8 cellular contexts compared by ENCODE assay signal in genomic region chr17:65561394-65562205, GRCh38. TPM values are rescaled to one million over a fixed set of nuclear protein-coding genes. Genes with fewer than 3 reads are reported as not detected.
DNase-seq lines count a peak whose midpoint lies in the region; ATAC-seq and TF ChIP-seq lines count a peak whose summit lies in the region.

Gene AXIN2, minus strand, starts transcription at chr17:65561648. Its CDS starts 3,028 bp downstream, at chr17:65558620.

- H3K36me3 Mint-ChIP-seq in activated CD4-positive, alpha-beta memory T cell treated with anti-CD3 and anti-CD28 coated beads for 36 hours, result peaks cover 1% of the 10 kb centered on the region

- H3K4me3 ChIP-seq in AG04449 (ENCODE audit: low read depth, low read length) (peak within 1 kb of the TSS; percentile 66), dorsolateral prefrontal cortex (peak within 1 kb of the TSS in 18 of 59 donors; percentile 41 to 94 (median 78)), lower leg skin (ENCODE audit: low read depth, poor library complexity, severe bottlenecking) (peak within 1 kb of the TSS; percentile 69)

- 0 to 2% methylated on average over 19 to 58 of the region's 68 CpGs for WGBS in lower leg skin, 2 donors

- intact Hi-C loops in activated CD4-positive, alpha-beta memory T cell treated with anti-CD3 and anti-CD28 coated beads for 36 hours (cut with micrococcal nuclease), result loop anchor here (1.0 to 2.0 kb wide), 3 partner anchors 96 to 331 kb away; no protein-coding TSS in a partner anchor
- intact Hi-C loops in dorsolateral prefrontal cortex (cut with DNase I) (no loop called here), lower leg skin (cut with DNase I; ENCODE audit: low total_unique reads) (no loop called here)

- no peak for TF ChIP-seq POLR2A in lower leg skin (IDR thresholded peaks at IDR 0.05)

- peak within 1 kb of the TSS; percentile 70 for H3K4me3 Mint-ChIP-seq in activated CD4-positive, alpha-beta memory T cell treated with anti-CD3 and anti-CD28 coated beads for 36 hours

- ATAC-seq in GM19023 (IDR thresholded peaks at IDR 0.05; ENCODE audit: unreplicated experiment) (peak; percentile 87), HG03196 (IDR thresholded peaks at IDR 0.05; ENCODE audit: unreplicated experiment) (peak; percentile 91)

- CTCF ChIA-PET in AG04449 (lab: Yijun Ruan, JAX), result interaction anchor here (0.6 kb wide), 1 partner anchor 222 kb away, joined by 3 read pairs; no protein-coding TSS in a partner anchor
- CTCF ChIA-PET in activated CD4-positive, alpha-beta memory T cell treated with anti-CD3 and anti-CD28 coated beads for 36 hours (lab: Charles Lee), result no interaction called here

- peak within 1 kb of the TSS in 55 of 59 donors; percentile 3 to 96 (median 88) for H3K27ac ChIP-seq in dorsolateral prefrontal cortex

- H3K4me1 Mint-ChIP-seq in activated CD4-positive, alpha-beta memory T cell treated with anti-CD3 and anti-CD28 coated beads for 36 hours (ENCODE audit: low read depth), result peaks cover 15% of the 10 kb centered on the region

- H3K9me3 Mint-ChIP-seq in activated CD4-positive, alpha-beta memory T cell treated with anti-CD3 and anti-CD28 coated beads for 36 hours, result no peaks in the 10 kb centered on the region

- H3K27me3 Mint-ChIP-seq in activated CD4-positive, alpha-beta memory T cell treated with anti-CD3 and anti-CD28 coated beads for 36 hours, result no peaks in the 10 kb centered on the region

- no peak for TF ChIP-seq CTCF in AG04449 (IDR thresholded peaks at IDR 0.05; ENCODE audit: insufficient read depth, low read length, missing control alignments)
- TF ChIP-seq CTCF in dorsolateral prefrontal cortex (IDR thresholded peaks at IDR 0.05 in 54 of 56, conservative IDR thresholded peaks at IDR 0.05 in 2 of 56; ENCODE audit: low read depth in 1 of 56, partially characterized antibody in 56 of 56), result peak in 19 of 56 donors; percentile 5 to 43 (median 24)
- peak in 1 of 3 donors; percentile 12 for TF ChIP-seq CTCF in lower leg skin (IDR thresholded peaks at IDR 0.05)

- DNase-seq in AG04449 (ENCODE audit: low read depth, low spot score) (no peak), NCI-H446 treated with DMSO at 0.1 percent for 48 hours (lab: John Stamatoyannopoulos, UW) (peak; percentile 55), dorsolateral prefrontal cortex (peak; percentile 78 to 91 (median 88)), lower leg skin (ENCODE audit: low spot score in 2 of 2) (peak; percentile 87 to 97)
- DNase-seq in activated CD4-positive, alpha-beta memory T cell treated with anti-CD3 and anti-CD28 coated beads for 36 hours, result peak; percentile 91
- DNase-seq in stimulated activated CD4-positive, alpha-beta T cell treated with anti-CD3 and anti-CD28 coated beads, Interleukin-4, amount 100 ng/mL, for 24 hours, result peak; percentile 87

- H3K27ac Mint-ChIP-seq in activated CD4-positive, alpha-beta memory T cell treated with anti-CD3 and anti-CD28 coated beads for 36 hours, result peak within 1 kb of the TSS; percentile 74

- no peaks in the 10 kb centered on the region for H3K27me3 ChIP-seq in dorsolateral prefrontal cortex

- POLR2A ChIA-PET in AG04449 (lab: Yijun Ruan, JAX), result no interaction called here
- POLR2A ChIA-PET in activated CD4-positive, alpha-beta memory T cell treated with anti-CD3 and anti-CD28 coated beads for 36 hours (lab: Charles Lee), result no interaction called here

RNA-seq across cellular contexts. Expression of gene AXIN2, which starts in this region (rescaled TPM):
- 1 to 10 TPM; 3.9 to 4.4 TPM for total RNA-seq in activated CD4-positive, alpha-beta memory T cell treated with anti-CD3 and anti-CD28 coated beads for 36 hours
- total RNA-seq in dorsolateral prefrontal cortex (10 to 100 TPM; 15.2 to 39.9 (median 25.9) TPM), lower leg skin (10 to 100 TPM; 11.7 to 16.7 (median 14.6) TPM)
